ENCODE assay signal across 19 cellular contexts in the genomic region with DNA sequence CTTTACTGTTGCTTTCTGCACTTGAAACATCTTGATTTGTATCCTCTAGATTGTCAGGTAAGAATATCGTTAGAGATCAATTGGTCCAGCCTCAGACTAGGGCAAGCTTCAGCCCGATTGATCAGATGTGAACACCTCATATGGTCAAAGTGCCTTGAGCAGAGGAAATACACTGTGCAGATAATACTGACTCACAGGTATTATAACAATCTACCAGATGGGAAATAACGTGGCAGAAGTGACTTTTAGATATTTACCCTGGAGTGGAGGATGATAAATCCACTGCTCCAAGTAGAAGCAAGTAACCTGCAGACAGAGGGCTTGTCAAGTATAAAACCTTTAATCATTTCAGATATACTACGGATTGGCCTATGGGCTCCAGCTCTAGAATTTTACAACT. TPM values are rescaled to one million over a fixed set of nuclear protein-coding genes. Genes with fewer than 3 reads are reported as not detected.
"Had no signal": no experiment of that assay in that cellular context is flagged by ENCODE, and none has a peak within 500 bp of the region (broad histone marks: within the 10 kb centered on the region; RNA-seq: fewer than 3 reads in every experiment).

No MANE protein-coding gene starts in this region.

- H3K27ac ChIP-seq: heart right ventricle, neutrophil, pancreas, tibial nerve, VCaP had no signal

- H3K4me1 ChIP-seq: pancreas, tibial nerve had no signal

- ATAC-seq: activated CD4-positive, CD25-positive, alpha-beta regulatory T cell treated with anti-CD3 and anti-CD28 coated beads, Interleukin-2, amount 50 U/mL, for 24 hours; activated CD8-positive, alpha-beta T cell treated with anti-CD3 and anti-CD28 coated beads for 36 hours; activated naive CD8-positive, alpha-beta T cell treated with anti-CD3 and anti-CD28 coated beads, Interleukin-2, amount 50 U/mL, for 24 hours; heart right ventricle; left cardiac atrium; pancreas; right cardiac atrium had no signal

- H3K27me3 ChIP-seq: heart right ventricle, neutrophil, pancreas, tibial nerve had no signal

- DNase-seq: activated CD4-positive, alpha-beta T cell treated with anti-CD3 and anti-CD28 coated beads, Interleukin-2, amount 10 ng/mL, durations not matched to agents 7 days and 5 days; activated CD8-positive, alpha-beta T cell treated with anti-CD3 and anti-CD28 coated beads for 36 hours; activated gamma-delta T cell; activated naive CD4-positive, alpha-beta T cell treated with anti-CD3 and anti-CD28 coated beads, Interleukin-2, amount 50 U/mL, for 16 hours; activated naive CD8-positive, alpha-beta T cell treated with anti-CD3 and anti-CD28 coated beads, Interleukin-2, amount 50 U/mL, for 24 hours; caudate nucleus; effector memory CD4-positive, alpha-beta T cell; heart right ventricle; islet precursor cell; left cardiac atrium; pancreas; right cardiac atrium; stimulated activated CD4-positive, alpha-beta T cell treated with anti-CD3 and anti-CD28 coated beads, Interleukin-4, amount 100 ng/mL, for 24 hours; substantia nigra had no signal

- H3K9me3 ChIP-seq: heart right ventricle, neutrophil, pancreas, tibial nerve had no signal

- H3K36me3 ChIP-seq: heart right ventricle, neutrophil, pancreas, tibial nerve had no signal

- H3K4me3 ChIP-seq: heart right ventricle, pancreas, tibial nerve had no signal

RNA-seq across cellular contexts. Expression of a gene that starts 17.9 kb away (rescaled TPM):
- total RNA-seq: activated CD4-positive, alpha-beta T cell treated with anti-CD3 and anti-CD28 coated beads, Interleukin-2, amount 10 ng/mL, durations not matched to agents 7 days and 5 days; activated CD8-positive, alpha-beta T cell treated with anti-CD3 and anti-CD28 coated beads for 36 hours; activated T-helper 1 cell treated with anti-CD3 and anti-CD28 coated beads, Interleukin-12 subunit alpha, Interleukin-12 subunit beta, Interleukin-2, Interleukin-4 antibody, amounts not matched to agents 30 ng/mL and 10 ng/mL and 1 ng/mL, durations not matched to agents 14 hours and 24 hours and 36 hours had no signal
